8 cellular contexts compared by ENCODE assay signal in genomic region chrX:39855748-39856129, GRCh38.
DNase-seq lines count a peak whose midpoint lies in the region; ATAC-seq and TF ChIP-seq lines count a peak whose summit lies in the region.

No MANE protein-coding gene starts in this region.

- H3K4me1 ChIP-seq in GM23248 (ENCODE audit: insufficient read depth) (peaks cover 9% of the 10 kb centered on the region; the same call in 1 of the 2 replicates), psoas muscle (peaks cover 8% of the 10 kb centered on the region)

- no peaks in the 10 kb centered on the region for H3K9me2 ChIP-seq in GM23248 (ENCODE audit: insufficient read depth)

- H3K36me3 ChIP-seq in GM23248 (ENCODE audit: low read depth): no peaks in the 10 kb centered on the region
- H3K36me3 ChIP-seq in psoas muscle (ENCODE audit: insufficient read depth in 1 of 2, low read depth in 1 of 2): no peaks in the 10 kb centered on the region

- ATAC-seq in psoas muscle: peak in 3 of 4 donors; percentile 42 to 57 (median 49)

- no peak overlapping the region for H2AFZ ChIP-seq in GM23248

- DNase-seq in G401 (ENCODE audit: low spot score) (peak; percentile 21), GM23248 (peak; percentile 62), M059J (ENCODE audit: low read depth) (peak; percentile 66), T-helper 2 cell (peak; percentile 25 to 91 (median 68)), amniotic stem cell (lab: John Stamatoyannopoulos, UW) (peak; percentile 2), psoas muscle (no peak), GF-D8 (lab: John Stamatoyannopoulos, UW) (no peak), NCI-H226 (no peak)

- in situ Hi-C loops in G401 (cut with HindIII; ENCODE audit: low sequenced_read_pairs) (no loop called here), GM23248 (cut with MboI) (no loop called here)

- H3K4me2 ChIP-seq in GM23248 (ENCODE audit: unreplicated experiment): peak overlapping the region; percentile 7

- WGBS in GM23248 (ENCODE audit: low coverage in 1 of 2, low lambda C conversion rate in 2 of 2, missing lambda C conversion rate in 2 of 2), 2 experiments: 0 to 17% methylated on average over 2 to 10 of the region's 10 CpGs
- WGBS in psoas muscle, 3 donors: 13 to 33% (median 22%) methylated on average over 7 to 10 of the region's 10 CpGs

- intact Hi-C loops in psoas muscle (cut with DNase I): no loop called here

- H3K27ac ChIP-seq in GM23248: no peak overlapping the region
- H3K27ac ChIP-seq in psoas muscle: no peak overlapping the region

- H3K9me3 ChIP-seq in GM23248 (ENCODE audit: low read depth) (no peaks in the 10 kb centered on the region), psoas muscle (no peaks in the 10 kb centered on the region)

- H3K4me3 ChIP-seq in GM23248 (no peak overlapping the region), psoas muscle (no peak overlapping the region)

- H3K27me3 ChIP-seq in GM23248 (replicated peaks; ENCODE audit: insufficient read depth) (no peaks in the 10 kb centered on the region), psoas muscle (ENCODE audit: insufficient read depth in 3 of 3, low read length in 2 of 3) (peaks cover 0 to 6% (median 0%) of the 10 kb centered on the region in 3 donors)

- H3K9ac ChIP-seq in GM23248: no peak overlapping the region

- H4K20me1 ChIP-seq in GM23248 (ENCODE audit: insufficient read depth): no peaks in the 10 kb centered on the region

- H3K79me2 ChIP-seq in GM23248 (ENCODE audit: insufficient read depth): no peaks in the 10 kb centered on the region

- no peak for TF ChIP-seq CTCF in psoas muscle (IDR thresholded peaks at IDR 0.05)

- H3F3A ChIP-seq in GM23248 (ENCODE audit: insufficient read depth): no peaks in the 10 kb centered on the region

Comparison
In these comparisons a context has a peak if more than half of its experiments do, and no peak if none do; other contexts are left out.
1. DNase-seq: peak in G401 (single experiment), GM23248 (single experiment), M059J (single experiment), T-helper 2 cell (5 of 5) and amniotic stem cell (single experiment); none in psoas muscle (0 of 2), GF-D8 (single experiment) and NCI-H226 (single experiment).